17 cellular contexts compared by ENCODE assay signal in genomic region chr18:63878343-63878742, GRCh38. TPM values are rescaled to one million over a fixed set of nuclear protein-coding genes. Genes with fewer than 3 reads are reported as not detected.
DNase-seq lines count a peak whose midpoint lies in the region; ATAC-seq and TF ChIP-seq lines count a peak whose summit lies in the region.
"Had no signal": no experiment of that assay in that cellular context is flagged by ENCODE, and none has a peak within 500 bp of the region (broad histone marks: within the 10 kb centered on the region; RNA-seq: fewer than 3 reads in every experiment).

No MANE protein-coding gene starts in this region.

- TF ChIP-seq CTCF in cardiac fibroblast (IDR thresholded peaks at IDR 0.05; ENCODE audit: low read depth, low read length) = no peak

- intact Hi-C loops in posterior cingulate gyrus (cut with DNase I) = no loop called here

- in situ Hi-C loops in KBM-7 (cut with MboI; ENCODE audit: low pct_unique_long_range_greater_than_20kb, low sequenced_read_pairs) = no loop called here

- H3K4me3 ChIP-seq in cardiac fibroblast (replicated peaks in 1 of 2; ENCODE audit: low read depth in 2 of 2, low read length in 2 of 2) = no peak overlapping the region

- DNase-seq in EH (ENCODE audit: low read depth) = peak; percentile 34
- DNase-seq in MV-4-11 (lab: John Stamatoyannopoulos, UW) = peak; percentile 87
- peak; percentile 39 to 53 for DNase-seq in cardiac fibroblast (ENCODE audit: low read depth in 2 of 2)
- peak; percentile 22 for DNase-seq in myocyte (ENCODE audit: low read depth)
- DNase-seq in posterior cingulate gyrus = no peak
- DNase-seq in KBM-7 = no peak
- DNase-seq: activated CD8-positive, alpha-beta T cell treated with anti-CD3 and anti-CD28 coated beads, Interleukin-2, amount 10 ng/mL, durations not matched to agents 7 days and 5 days; CD8-positive, alpha-beta memory T cell; head of caudate nucleus; immature natural killer cell; NCI-H1930; NCI-H524 treated with DMSO at 0.1 percent for 48 hours; stimulated activated CD4-positive, alpha-beta T cell treated with anti-CD3 and anti-CD28 coated beads, Interleukin-15, amount 100 ng/mL, for 24 hours; stimulated activated naive CD4-positive, alpha-beta T cell treated with Interleukin-2 at 50 U/mL for 16 hours had no signal

- no peak for ATAC-seq in GM19395 (IDR thresholded peaks at IDR 0.05; ENCODE audit: unreplicated experiment)
- ATAC-seq: activated CD8-positive, alpha-beta T cell treated with anti-CD3 and anti-CD28 coated beads, Interleukin-2, amount 10 ng/mL, durations not matched to agents 7 days and 5 days; Panc1 had no signal

RNA-seq across cellular contexts. Expression of gene SERPINB2, which starts 9.2 kb away (rescaled TPM):
- total RNA-seq in myocyte = 0.40 and 1.3 TPM in 2 replicates
- 0.45 TPM for polyA plus RNA-seq in myocyte (2012)
- total RNA-seq: activated CD8-positive, alpha-beta T cell treated with anti-CD3 and anti-CD28 coated beads, Interleukin-2, amount 10 ng/mL, durations not matched to agents 7 days and 5 days had no signal
- polyA plus RNA-seq: CD8-positive, alpha-beta memory T cell; immature natural killer cell had no signal

RNA-seq across cellular contexts. Expression of gene SERPINB10, which starts 29.4 kb away (rescaled TPM):
- total RNA-seq in myocyte = not detected in 2 replicates
- polyA plus RNA-seq in myocyte (2012) = not detected
- total RNA-seq: activated CD8-positive, alpha-beta T cell treated with anti-CD3 and anti-CD28 coated beads, Interleukin-2, amount 10 ng/mL, durations not matched to agents 7 days and 5 days; CD8-positive, alpha-beta memory T cell; pulmonary artery endothelial cell had no signal
- polyA plus RNA-seq: CD8-positive, alpha-beta memory T cell; immature natural killer cell had no signal

Comparison
In these comparisons a context has a peak if more than half of its experiments do, and no peak if none do; other contexts are left out.
1. DNase-seq: peak in EH (single experiment), MV-4-11 (single experiment), cardiac fibroblast (2 of 2) and myocyte (single experiment); none in posterior cingulate gyrus (0 of 10) and KBM-7 (single experiment).